In the genomic region with DNA sequence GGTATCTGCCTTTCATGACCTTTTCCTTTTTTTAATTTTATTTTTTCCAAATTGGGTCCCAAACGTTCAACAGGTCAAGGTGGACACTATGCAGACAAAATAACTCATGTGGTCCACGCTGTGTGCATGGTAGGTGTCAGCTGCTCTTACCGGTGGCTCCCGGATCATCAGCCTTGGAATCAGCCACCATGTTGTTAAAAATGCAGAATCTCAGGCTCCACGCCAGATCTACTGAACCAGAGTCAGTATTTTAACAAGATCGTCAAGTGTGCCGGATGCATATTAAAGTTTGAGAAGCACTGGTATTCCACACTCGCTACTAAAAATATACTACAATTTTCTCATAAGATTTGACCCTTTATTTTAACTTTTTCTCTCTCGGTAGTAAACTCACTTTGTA, we compare ENCODE assay signal across 8 cellular contexts. TPM values are rescaled to one million over a fixed set of nuclear protein-coding genes. Genes with fewer than 3 reads are reported as not detected.
DNase-seq lines count a peak whose midpoint lies in the region; ATAC-seq and TF ChIP-seq lines count a peak whose summit lies in the region.

No MANE protein-coding gene starts in this region.

- H3K9me3 Mint-ChIP-seq in activated T-helper 1 cell treated with anti-CD3 and anti-CD28 coated beads, Interleukin-12 subunit alpha, Interleukin-12 subunit beta, Interleukin-2, Interleukin-4 antibody, amounts not matched to agents 30 ng/mL and 10 ng/mL and 1 ng/mL, durations not matched to agents 14 hours and 24 hours and 36 hours = no peaks in the 10 kb centered on the region

- H3K4me1 Mint-ChIP-seq in activated T-helper 1 cell treated with anti-CD3 and anti-CD28 coated beads, Interleukin-12 subunit alpha, Interleukin-12 subunit beta, Interleukin-2, Interleukin-4 antibody, amounts not matched to agents 30 ng/mL and 10 ng/mL and 1 ng/mL, durations not matched to agents 14 hours and 24 hours and 36 hours (ENCODE audit: low read depth) = peaks cover 6% of the 10 kb centered on the region

- no peaks in the 10 kb centered on the region for H3K36me3 ChIP-seq in iPS-20b (ENCODE audit: insufficient read depth, low read depth, low read length)
- H3K36me3 ChIP-seq in stomach smooth muscle (ENCODE audit: control insufficient read depth in 2 of 2, insufficient read depth in 2 of 2, low read length in 2 of 2) = no peaks in the 10 kb centered on the region

- no peak for TF ChIP-seq CTCF in GM10248 (IDR thresholded peaks at IDR 0.05; ENCODE audit: control extremely low read depth, extremely low read depth, low read depth, missing control alignments)

- CTCF ChIA-PET in GM10248 (lab: Yijun Ruan, JAX) = no interaction called here

- H3K4me3 ChIP-seq in iPS-20b (ENCODE audit: low read length) (peak overlapping the region; percentile 82), stomach smooth muscle (ENCODE audit: low read length in 2 of 2) (peak overlapping the region; percentile 73 to 84)

- H3K9ac ChIP-seq in iPS-20b (ENCODE audit: low read depth, low read length) (peak overlapping the region; percentile 89; the same call in 1 of the 2 replicates), stomach smooth muscle (ENCODE audit: low read length in 2 of 2) (peak overlapping the region; percentile 75)

- H3K27ac ChIP-seq in iPS-20b (ENCODE audit: low read length) (no peak overlapping the region), stomach smooth muscle (ENCODE audit: low read length) (peak overlapping the region; percentile 73)

- H3K9me3 ChIP-seq in iPS-20b (ENCODE audit: insufficient read depth, low read depth, low read length) = no peaks in the 10 kb centered on the region
- no peaks in the 10 kb centered on the region for H3K9me3 ChIP-seq in stomach smooth muscle (ENCODE audit: control insufficient read depth in 2 of 2, low read length in 2 of 2)

- peak overlapping the region; percentile 73 for H3K4me3 Mint-ChIP-seq in activated T-helper 1 cell treated with anti-CD3 and anti-CD28 coated beads, Interleukin-12 subunit alpha, Interleukin-12 subunit beta, Interleukin-2, Interleukin-4 antibody, amounts not matched to agents 30 ng/mL and 10 ng/mL and 1 ng/mL, durations not matched to agents 14 hours and 24 hours and 36 hours

- no peak overlapping the region for H3K27ac Mint-ChIP-seq in activated T-helper 1 cell treated with anti-CD3 and anti-CD28 coated beads, Interleukin-12 subunit alpha, Interleukin-12 subunit beta, Interleukin-2, Interleukin-4 antibody, amounts not matched to agents 30 ng/mL and 10 ng/mL and 1 ng/mL, durations not matched to agents 14 hours and 24 hours and 36 hours

- DNase-seq in SHP77 treated with DMSO at 0.1 percent for 48 hours (lab: John Stamatoyannopoulos, UW) (peak; percentile 66), SHP77 (lab: John Stamatoyannopoulos, UW) (no peak), GM10248 (ENCODE audit: extremely low spot score) (no peak), mesenteric fat pad (ENCODE audit: low spot score) (no peak)
- no peak for DNase-seq in activated T-helper 1 cell treated with anti-CD3 and anti-CD28 coated beads, Interleukin-12 subunit alpha, Interleukin-12 subunit beta, Interleukin-2, Interleukin-4 antibody, amounts not matched to agents 30 ng/mL and 10 ng/mL and 1 ng/mL, durations not matched to agents 14 hours and 24 hours and 36 hours (ENCODE audit: low spot score)

- H3K27me3 ChIP-seq in iPS-20b (ENCODE audit: insufficient read depth, low read length) (peaks cover 31% of the 10 kb centered on the region), stomach smooth muscle (ENCODE audit: control insufficient read depth in 1 of 2, insufficient read depth in 2 of 2, low read length in 2 of 2) (no peaks in the 10 kb centered on the region)

- intact Hi-C loops in activated T-helper 1 cell treated with anti-CD3 and anti-CD28 coated beads, Interleukin-12 subunit alpha, Interleukin-12 subunit beta, Interleukin-2, Interleukin-4 antibody, amounts not matched to agents 30 ng/mL and 10 ng/mL and 1 ng/mL, durations not matched to agents 14 hours and 24 hours and 36 hours (cut with micrococcal nuclease) = loop anchor here (5.0 kb wide), 1 partner anchor 326 kb away; a partner anchor contains a TSS

- H3K4me1 ChIP-seq in iPS-20b (ENCODE audit: insufficient read depth, low read length) (peaks cover 25% of the 10 kb centered on the region), stomach smooth muscle (ENCODE audit: control insufficient read depth, insufficient read depth, low read length) (peaks cover 27% of the 10 kb centered on the region)

- H3K27me3 Mint-ChIP-seq in activated T-helper 1 cell treated with anti-CD3 and anti-CD28 coated beads, Interleukin-12 subunit alpha, Interleukin-12 subunit beta, Interleukin-2, Interleukin-4 antibody, amounts not matched to agents 30 ng/mL and 10 ng/mL and 1 ng/mL, durations not matched to agents 14 hours and 24 hours and 36 hours (ENCODE audit: insufficient read depth) = peaks cover 43% of the 10 kb centered on the region

- no peak for ATAC-seq in HG02571 (IDR thresholded peaks at IDR 0.05; ENCODE audit: unreplicated experiment)

- no peaks in the 10 kb centered on the region for H3K36me3 Mint-ChIP-seq in activated T-helper 1 cell treated with anti-CD3 and anti-CD28 coated beads, Interleukin-12 subunit alpha, Interleukin-12 subunit beta, Interleukin-2, Interleukin-4 antibody, amounts not matched to agents 30 ng/mL and 10 ng/mL and 1 ng/mL, durations not matched to agents 14 hours and 24 hours and 36 hours (ENCODE audit: low read depth)

- POLR2A ChIA-PET in GM10248 (lab: Yijun Ruan, JAX) = no interaction called here

RNA-seq across cellular contexts. Expression of a gene that starts 0.6 kb away (rescaled TPM):
- 0.57 and 0.76 TPM in 2 replicates for total RNA-seq in activated T-helper 1 cell treated with anti-CD3 and anti-CD28 coated beads, Interleukin-12 subunit alpha, Interleukin-12 subunit beta, Interleukin-2, Interleukin-4 antibody, amounts not matched to agents 30 ng/mL and 10 ng/mL and 1 ng/mL, durations not matched to agents 14 hours and 24 hours and 36 hours
- total RNA-seq in mesenteric fat pad = 69.2 TPM

Comparison
In these comparisons a context has a peak if more than half of its experiments do, and no peak if none do; other contexts are left out.
1. RNA of a gene that starts 0.6 kb away (total RNA-seq): 69.2 TPM in mesenteric fat pad (single experiment); 0.57 to 0.76 TPM in activated T-helper 1 cell treated with anti-CD3 and anti-CD28 coated beads, Interleukin-12 subunit alpha, Interleukin-12 subunit beta, Interleukin-2, Interleukin-4 antibody, amounts not matched to agents 30 ng/mL and 10 ng/mL and 1 ng/mL, durations not matched to agents 14 hours and 24 hours and 36 hours; every median in the first group is over 10 times any median in the second.